ENCODE assay signal across 25 cellular contexts in the genomic region with DNA sequence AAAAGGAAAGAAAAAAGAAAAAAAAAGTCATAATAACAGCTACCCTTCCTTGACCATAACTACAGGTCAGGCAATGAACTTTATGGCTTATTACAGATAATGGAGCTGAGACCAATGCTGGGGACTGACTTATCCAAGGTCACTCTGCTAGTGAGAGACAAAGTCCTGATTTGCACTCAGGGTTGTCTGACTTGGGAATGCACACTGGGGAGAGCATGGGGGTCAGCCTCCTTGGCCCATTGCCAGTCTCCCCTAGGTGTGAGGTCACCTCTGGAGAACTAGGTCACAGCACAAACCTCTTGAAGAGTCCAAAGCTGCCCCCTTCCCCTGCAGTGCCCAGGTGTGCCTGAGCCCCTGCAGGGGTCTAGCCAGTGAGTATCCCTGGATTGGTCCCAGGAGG. TPM values are rescaled to one million over a fixed set of nuclear protein-coding genes. Genes with fewer than 3 reads are reported as not detected.
DNase-seq lines count a peak whose midpoint lies in the region; ATAC-seq, FAIRE-seq and TF ChIP-seq lines count a peak whose summit lies in the region.
"Had no signal": no experiment of that assay in that cellular context is flagged by ENCODE, and none has a peak within 500 bp of the region (broad histone marks: within the 10 kb centered on the region; RNA-seq: fewer than 3 reads in every experiment).

No MANE protein-coding gene starts in this region.

- peaks cover 58% of the 10 kb centered on the region for H3K4me1 Mint-ChIP-seq in nephron

- no peak overlapping the region for H3K9ac ChIP-seq in H1 (replicated peaks in 1 of 4; ENCODE audit: extremely low read depth in 1 of 4, low read depth in 3 of 4, low read length in 3 of 4)
- no peak overlapping the region for H3K9ac ChIP-seq in trophoblast cell (ENCODE audit: low read length)
- H3K9ac ChIP-seq: BLaER1 treated with 17β-estradiol and CSF1 and Interleukin-3, amounts not matched to agents 10 nM and 100 nM had no signal

- no peak overlapping the region for H3K56ac ChIP-seq in H1 (replicated peaks; ENCODE audit: insufficient read length, low read depth, low read length)

- no peak for TF ChIP-seq CTCF in H1 (IDR thresholded peaks at IDR 0.05; ENCODE audit: control extremely low read depth in 1 of 3, insufficient read depth in 1 of 3, low read depth in 1 of 3, low read length in 3 of 3)
- TF ChIP-seq CTCF in nephron (IDR thresholded peaks at IDR 0.05; ENCODE audit: unreplicated experiment in 3 of 3), result no peak

- no peak overlapping the region for H4K8ac ChIP-seq in H1 (ENCODE audit: extremely low read depth, insufficient read depth, low read length)
- no peak overlapping the region for H4K8ac ChIP-seq in trophoblast cell (ENCODE audit: low read depth, low read length)

- H3K9me3 ChIP-seq in right cardiac atrium (ENCODE audit: control insufficient read depth, low read length) (no peaks in the 10 kb centered on the region), H1 (ENCODE audit: insufficient read depth in 2 of 2, low read depth in 1 of 2, low read length in 1 of 2) (no peaks in the 10 kb centered on the region), trophoblast cell (ENCODE audit: insufficient read depth, low read depth, low read length) (peaks cover 4% of the 10 kb centered on the region)
- H3K9me3 ChIP-seq: A549; BE2C; BLaER1 treated with 17β-estradiol and CSF1 and Interleukin-3, amounts not matched to agents 10 nM and 100 nM had no signal

- no peak overlapping the region for H2AFZ ChIP-seq in H1 (ENCODE audit: low read length)
- no peak overlapping the region for H2AFZ ChIP-seq in trophoblast cell (ENCODE audit: insufficient read depth, low read length, poor library complexity)

- no peak overlapping the region; the same call in 1 of the 2 replicates for H2BK12ac ChIP-seq in H1 (ENCODE audit: low read depth, low read length)
- H2BK12ac ChIP-seq in trophoblast cell (ENCODE audit: low read length), result peak overlapping the region; percentile 19

- H3K79me2 ChIP-seq in H1 (ENCODE audit: control insufficient read depth in 1 of 2, insufficient read depth in 2 of 2, low read length in 2 of 2), result no peaks in the 10 kb centered on the region
- H3K79me2 ChIP-seq in trophoblast cell (ENCODE audit: control insufficient read depth, insufficient read depth, low read length, poor library complexity), result peaks cover 4% of the 10 kb centered on the region

- H3K79me1 ChIP-seq in H1 (ENCODE audit: low read depth, low read length) (no peaks in the 10 kb centered on the region), trophoblast cell (ENCODE audit: low read length) (peaks cover 36% of the 10 kb centered on the region)

- H3K4me3 Mint-ChIP-seq in nephron, result no peak overlapping the region
- H3K4me3 Mint-ChIP-seq: CD4-positive, alpha-beta T cell; CD8-positive, alpha-beta memory T cell had no signal

- H3K27ac Mint-ChIP-seq in nephron, result peak overlapping the region; percentile 29 to 84 (median 45)
- H3K27ac Mint-ChIP-seq: CD14-positive monocyte; CD4-positive, alpha-beta T cell; CD8-positive, alpha-beta memory T cell had no signal

- H3K4me1 ChIP-seq in right cardiac atrium (ENCODE audit: control insufficient read depth, insufficient read depth, low read length) (peaks cover 5% of the 10 kb centered on the region), H1 (replicated peaks in 1 of 4; ENCODE audit: control insufficient read depth in 3 of 4, insufficient read depth in 4 of 4, low read length in 3 of 4) (peaks cover 5 to 39% (median 19%) of the 10 kb centered on the region in 4 experiments), trophoblast cell (ENCODE audit: control insufficient read depth in 1 of 2, insufficient read depth in 2 of 2, low read length in 2 of 2) (peaks cover 35 to 39% of the 10 kb centered on the region in 2 experiments)
- H3K4me1 ChIP-seq: BE2C had no signal

- no peak overlapping the region for H3K4me3 ChIP-seq in right cardiac atrium (ENCODE audit: low read length)
- no peak overlapping the region for H3K4me3 ChIP-seq in H1 (ENCODE audit: extremely low read depth in 1 of 4, insufficient read depth in 2 of 4, low read depth in 3 of 4, low read length in 4 of 4)
- H3K4me3 ChIP-seq in trophoblast cell (ENCODE audit: low read depth, low read length), result no peak overlapping the region
- H3K4me3 ChIP-seq: A549; BLaER1 treated with 17β-estradiol and CSF1 and Interleukin-3, amounts not matched to agents 10 nM and 100 nM had no signal

- H2BK20ac ChIP-seq in H1 (ENCODE audit: low read length), result no peak overlapping the region

- no peak overlapping the region for H2BK15ac ChIP-seq in H1 (ENCODE audit: low read length)

- H2AK5ac ChIP-seq in H1 (ENCODE audit: low read depth, low read length), result no peak overlapping the region
- H2AK5ac ChIP-seq in trophoblast cell (ENCODE audit: low read length), result no peak overlapping the region

- H3K14ac ChIP-seq in H1 (ENCODE audit: insufficient read length) (no peak overlapping the region), trophoblast cell (ENCODE audit: low read length) (no peak overlapping the region)

- no peaks in the 10 kb centered on the region for H4K20me1 ChIP-seq in H1 (replicated peaks in 1 of 2; ENCODE audit: control insufficient read depth in 1 of 2, insufficient read depth in 2 of 2, low read length in 2 of 2)

- peaks cover 10% of the 10 kb centered on the region for H3K23me2 ChIP-seq in H1 (ENCODE audit: low read depth, low read length)

- H2BK120ac ChIP-seq in H1 (replicated peaks; ENCODE audit: low read depth, low read length) (no peak overlapping the region), trophoblast cell (ENCODE audit: insufficient read depth, low read length, poor library complexity) (peak overlapping the region; percentile 20)

- CTCF ChIA-PET in H1 (lab: Charles Lee; ENCODE audit: partially characterized antibody), result interaction anchor here (0.7 to 39.4 kb wide), 6 partner anchors 8 to 243 kb away, joined by 3 to 1347 read pairs (median 6); no protein-coding TSS in a partner anchor

- H3K36me3 ChIP-seq in H1 (ENCODE audit: control insufficient read depth in 2 of 4, insufficient read depth in 4 of 4, low read length in 3 of 4) (no peaks in the 10 kb centered on the region), trophoblast cell (ENCODE audit: control insufficient read depth in 1 of 2, insufficient read depth in 2 of 2, low read length in 2 of 2) (no peaks in the 10 kb centered on the region)
- H3K36me3 ChIP-seq: BE2C; BLaER1 treated with 17β-estradiol and CSF1 and Interleukin-3, amounts not matched to agents 10 nM and 100 nM had no signal

- H3K4ac ChIP-seq in H1 (replicated peaks; ENCODE audit: insufficient read length, low read depth, low read length) (no peak overlapping the region), trophoblast cell (ENCODE audit: low read depth, low read length) (no peak overlapping the region)

- H3K18ac ChIP-seq in H1 (ENCODE audit: extremely low read depth, low read length) (no peak overlapping the region), trophoblast cell (ENCODE audit: low read length) (no peak overlapping the region)

- H3K36me3 Mint-ChIP-seq in nephron (ENCODE audit: low read depth), result no peaks in the 10 kb centered on the region
- H3K36me3 Mint-ChIP-seq: CD8-positive, alpha-beta memory T cell had no signal

- H4K12ac ChIP-seq in trophoblast cell (ENCODE audit: low read depth, low read length), result no peak overlapping the region

- TF ChIP-seq RAD21 in H1 (IDR thresholded peaks at IDR 0.05 in 1 of 2, conservative IDR thresholded peaks at IDR 0.05 in 1 of 2; ENCODE audit: low read depth in 2 of 2, low read length in 2 of 2), result no peak

- H3K27me3 ChIP-seq in right cardiac atrium (ENCODE audit: control insufficient read depth, insufficient read depth) (no peaks in the 10 kb centered on the region), H1 (replicated peaks in 1 of 4; ENCODE audit: control insufficient read depth in 3 of 4, extremely low read depth in 1 of 4, insufficient read depth in 3 of 4, low read length in 3 of 4) (peaks cover 0 to 12% (median 7%) of the 10 kb centered on the region in 4 experiments; a peak in 5 of 7 replicates), trophoblast cell (ENCODE audit: insufficient read depth, low read length) (no peaks in the 10 kb centered on the region)

- H3K27ac ChIP-seq in right cardiac atrium (ENCODE audit: low read length), result no peak overlapping the region
- H3K27ac ChIP-seq in H1 (ENCODE audit: low read depth, low read length), result no peak overlapping the region
- no peak overlapping the region for H3K27ac ChIP-seq in trophoblast cell (ENCODE audit: low read depth, low read length)
- H3K27ac ChIP-seq: A549; BLaER1 treated with 17β-estradiol and CSF1 and Interleukin-3, amounts not matched to agents 10 nM and 100 nM had no signal

- H3K4me2 ChIP-seq in H1 (ENCODE audit: insufficient read depth in 1 of 2, low read depth in 2 of 2, low read length in 2 of 2) (no peak overlapping the region), trophoblast cell (ENCODE audit: low read length) (no peak overlapping the region)
- H3K4me2 ChIP-seq: A549 had no signal

- H3K9me3 Mint-ChIP-seq in nephron, result no peaks in the 10 kb centered on the region
- H3K9me3 Mint-ChIP-seq: CD4-positive, alpha-beta T cell; CD8-positive, alpha-beta memory T cell had no signal

- no peak for ATAC-seq in right cardiac atrium
- ATAC-seq in Right ventricle myocardium inferior, result no peak
- ATAC-seq in HG03469 (IDR thresholded peaks at IDR 0.05; ENCODE audit: unreplicated experiment), result no peak
- ATAC-seq: A549 had no signal

- no peaks in the 10 kb centered on the region for H3K27me3 Mint-ChIP-seq in nephron (ENCODE audit: low read depth)

- no peak for TF ChIP-seq EP300 in H1 (IDR thresholded peaks at IDR 0.05; ENCODE audit: borderline replicate concordance in 1 of 2, low read depth in 2 of 2, low read length in 2 of 2)

- no peak for TF ChIP-seq POLR2A in H1 (IDR thresholded peaks at IDR 0.05; ENCODE audit: control extremely low read depth in 1 of 2, low read depth in 2 of 2, low read length in 2 of 2)

- no peak overlapping the region for H4K5ac ChIP-seq in H1 (ENCODE audit: insufficient read length, low read depth, low read length)

- FAIRE-seq in H1 (lab: Jason Lieb, UNC), result no peak
- FAIRE-seq: A549, D721Med, G401.6, GM12892 had no signal

- no peak overlapping the region for H2BK5ac ChIP-seq in H1 (ENCODE audit: low read depth, low read length)
- no peak overlapping the region for H2BK5ac ChIP-seq in trophoblast cell (ENCODE audit: low read depth, low read length, poor library complexity)

- DNase-seq in right cardiac atrium (peak in 2 of 3 donors; percentile 2 to 13), Right ventricle myocardium inferior (ENCODE audit: missing footprints) (no peak), H1 (ENCODE audit: low read depth in 1 of 2, low spot score in 2 of 2) (no peak), trophoblast cell (no peak), DMS53 (lab: John Stamatoyannopoulos, UW) (no peak), DMS114 treated with DMSO at 0.1 percent for 48 hours (lab: John Stamatoyannopoulos, UW; ENCODE audit: unreplicated experiment) (no peak)
- DNase-seq: 8988T; ACHN; AML-193; BE2C; CD4-positive, alpha-beta T cell; CD8-positive, alpha-beta memory T cell; DMS 273 treated with DMSO at 0.1 percent for 48 hours; DND-41; GOT3; H7; HCEC 1CT had no signal

- H4K91ac ChIP-seq in H1 (replicated peaks; ENCODE audit: insufficient read length, low read length), result peak overlapping the region; percentile 54
- H4K91ac ChIP-seq in trophoblast cell (ENCODE audit: low read depth, low read length), result peak overlapping the region; percentile 31

- intact Hi-C loops in right cardiac atrium (cut with DNase I), result no loop called here
- intact Hi-C loops in Right ventricle myocardium inferior (cut with DNase I), result no loop called here

- POLR2A ChIA-PET in H1 (lab: Charles Lee; ENCODE audit: partially characterized antibody), result no interaction called here

- H3K23ac ChIP-seq in H1 (ENCODE audit: insufficient read length) (no peak overlapping the region), trophoblast cell (ENCODE audit: low read length) (no peak overlapping the region)

RNA-seq across cellular contexts. Expression of a gene that starts 5.3 kb away (rescaled TPM):
- total RNA-seq in right cardiac atrium (10 to 100 TPM; 19.7 to 31.3 (median 21.7) TPM), Right ventricle myocardium inferior (17.7 TPM)
- polyA plus RNA-seq in right cardiac atrium (20.7 TPM), H1 (2011; rRNA removed) (8.3 and 15.4 TPM in 2 replicates)
- total RNA-seq in H1 (2021; fragmentation: NEBNext Ultra II Directional; extraction: Animal tissue kit (Norgen Biotek cat#: 25700)), result 10.1 and 11.2 TPM in 2 replicates
- polyA plus RNA-seq in H1 (2011; cell fraction: cytosol; rRNA removed), result 5.3 TPM
- 7.8 TPM for polyA plus RNA-seq in H1 (2011; cell fraction: nucleus; rRNA removed)
- polyA plus RNA-seq in H1 (2012, experiment 1 of 2), result 5.5 to 11.6 TPM (median 10.8 TPM) in 4 replicates
- 8.9 TPM for polyA plus RNA-seq in H1 (2012, experiment 2 of 2)
- 11.0 TPM for polyA plus RNA-seq in H1 (2013, experiment 1 of 2)
- polyA plus RNA-seq in H1 (2013, experiment 2 of 2), result 10.5 TPM
- polyA minus RNA-seq in H1 (2011; rRNA and poly(A)+ RNA removed), result 2.1 and 2.2 TPM in 2 replicates
- 4.3 TPM for polyA minus RNA-seq in H1 (2011; cell fraction: cytosol; rRNA and poly(A)+ RNA removed)
- polyA minus RNA-seq in H1 (2011; cell fraction: nucleus; rRNA and poly(A)+ RNA removed), result 5.1 TPM
- 191 and 202 TPM in 2 replicates for polyA plus RNA-seq in trophoblast cell (2013)
- total RNA-seq: CD4-positive, alpha-beta T cell had no signal
- polyA plus RNA-seq: CD8-positive, alpha-beta memory T cell had no signal

RNA-seq across cellular contexts. Expression of a gene that starts 24.9 kb away (rescaled TPM):
- total RNA-seq in right cardiac atrium, result under 1 TPM in 1 of 4 donors, not detected in 3; 0.44 TPM
- not detected for polyA plus RNA-seq in right cardiac atrium
- 0.60 TPM for total RNA-seq in Right ventricle myocardium inferior
- not detected in 2 replicates for total RNA-seq in H1 (2021; fragmentation: NEBNext Ultra II Directional; extraction: Animal tissue kit (Norgen Biotek cat#: 25700))
- polyA plus RNA-seq in H1 (2011; rRNA removed), result not detected in 2 replicates
- not detected for polyA plus RNA-seq in H1 (2011; cell fraction: cytosol; rRNA removed)
- polyA plus RNA-seq in H1 (2011; cell fraction: nucleus; rRNA removed), result not detected
- polyA plus RNA-seq in H1 (2012, experiment 1 of 2), result not detected in 4 replicates
- not detected for polyA plus RNA-seq in H1 (2012, experiment 2 of 2)
- not detected for polyA plus RNA-seq in H1 (2013, experiment 1 of 2)
- polyA plus RNA-seq in H1 (2013, experiment 2 of 2), result not detected
- polyA minus RNA-seq in H1 (2011; rRNA and poly(A)+ RNA removed), result not detected in 2 replicates
- polyA minus RNA-seq in H1 (2011; cell fraction: cytosol; rRNA and poly(A)+ RNA removed), result not detected
- polyA minus RNA-seq in H1 (2011; cell fraction: nucleus; rRNA and poly(A)+ RNA removed), result not detected
- not detected in 2 replicates for polyA plus RNA-seq in trophoblast cell (2013)
- total RNA-seq: CD8-positive, alpha-beta memory T cell; H7 had no signal
- polyA plus RNA-seq: CD8-positive, alpha-beta memory T cell had no signal

RNA-seq across cellular contexts. Expression of a gene that starts 35.8 kb away (rescaled TPM):
- total RNA-seq in right cardiac atrium (10 to 100 TPM in 2 of 4 donors, 1 to 10 TPM in 2; 6.6 to 11.4 (median 9.6) TPM), Right ventricle myocardium inferior (10.3 TPM)
- polyA plus RNA-seq in right cardiac atrium (8.3 TPM), H1 (2011; rRNA removed) (13.5 and 17.4 TPM in 2 replicates)
- total RNA-seq in H1 (2021; fragmentation: NEBNext Ultra II Directional; extraction: Animal tissue kit (Norgen Biotek cat#: 25700)), result 14.4 and 14.6 TPM in 2 replicates
- 11.2 TPM for polyA plus RNA-seq in H1 (2011; cell fraction: cytosol; rRNA removed)
- 23.7 TPM for polyA plus RNA-seq in H1 (2011; cell fraction: nucleus; rRNA removed)
- 7.9 to 13.1 TPM (median 11.6 TPM) in 4 replicates for polyA plus RNA-seq in H1 (2012, experiment 1 of 2)
- polyA plus RNA-seq in H1 (2012, experiment 2 of 2), result 11.4 TPM
- 9.2 TPM for polyA plus RNA-seq in H1 (2013, experiment 1 of 2)
- 9.2 TPM for polyA plus RNA-seq in H1 (2013, experiment 2 of 2)
- polyA minus RNA-seq in H1 (2011; rRNA and poly(A)+ RNA removed), result 6.8 and 7.5 TPM in 2 replicates
- polyA minus RNA-seq in H1 (2011; cell fraction: cytosol; rRNA and poly(A)+ RNA removed), result 11.4 TPM
- 5.0 TPM for polyA minus RNA-seq in H1 (2011; cell fraction: nucleus; rRNA and poly(A)+ RNA removed)
- 4.7 and 4.9 TPM in 2 replicates for polyA plus RNA-seq in trophoblast cell (2013)
- polyA plus RNA-seq: CD14-positive monocyte had no signal

RNA-seq across cellular contexts. Expression of a gene that starts 53.6 kb away (rescaled TPM):
- total RNA-seq in right cardiac atrium (10 to 100 TPM; 23.3 to 29.0 (median 26.0) TPM), Right ventricle myocardium inferior (26.7 TPM)
- polyA plus RNA-seq in right cardiac atrium (27.2 TPM), H1 (2011; rRNA removed) (57.2 and 81.0 TPM in 2 replicates)
- 46.5 and 49.3 TPM in 2 replicates for total RNA-seq in H1 (2021; fragmentation: NEBNext Ultra II Directional; extraction: Animal tissue kit (Norgen Biotek cat#: 25700))
- 58.2 TPM for polyA plus RNA-seq in H1 (2011; cell fraction: cytosol; rRNA removed)
- polyA plus RNA-seq in H1 (2011; cell fraction: nucleus; rRNA removed), result 170 TPM
- 43.4 to 56.3 TPM (median 52.3 TPM) in 4 replicates for polyA plus RNA-seq in H1 (2012, experiment 1 of 2)
- polyA plus RNA-seq in H1 (2012, experiment 2 of 2), result 38.5 TPM
- polyA plus RNA-seq in H1 (2013, experiment 1 of 2), result 31.2 TPM
- polyA plus RNA-seq in H1 (2013, experiment 2 of 2), result 28.6 TPM
- 25.7 and 39.1 TPM in 2 replicates for polyA minus RNA-seq in H1 (2011; rRNA and poly(A)+ RNA removed)
- polyA minus RNA-seq in H1 (2011; cell fraction: cytosol; rRNA and poly(A)+ RNA removed), result 36.0 TPM
- 64.4 TPM for polyA minus RNA-seq in H1 (2011; cell fraction: nucleus; rRNA and poly(A)+ RNA removed)
- 31.8 and 32.0 TPM in 2 replicates for polyA plus RNA-seq in trophoblast cell (2013)

Comparison
In these comparisons a context has a peak if more than half of its experiments do, and no peak if none do; other contexts are left out.
1. DNase-seq: peak in right cardiac atrium (2 of 3); none in Right ventricle myocardium inferior (single experiment), H1 (0 of 2), trophoblast cell (0 of 2), DMS53 (single experiment) and DMS114 treated with DMSO at 0.1 percent for 48 hours (single experiment).